1 cellular context compared by ENCODE assay signal in genomic region chr4:7808181-7808580, GRCh38.
TF ChIP-seq lines count a peak whose summit lies in the region.

No MANE protein-coding gene starts in this region.

TF ChIP-seq in K562, 482 proteins besides CTCF, POLR2A, EP300 and RAD21 (continued from another document):
- TF ChIP-seq IRF1 (CRISPR knock-in tag; IDR thresholded peaks at IDR 0.05; ENCODE audit: borderline replicate concordance) (peak; percentile 16; the same call in 1 of the 2 replicates), RNF219 (CRISPR knock-in tag; IDR thresholded peaks at IDR 0.05) (no peak)
